1 cellular context compared by ENCODE assay signal in genomic region chr12:91171475-91171874, GRCh38.
TF ChIP-seq lines count a peak whose summit lies in the region.

No MANE protein-coding gene starts in this region.

TF ChIP-seq in IMR-90, 13 proteins besides CTCF, POLR2A, EP300 and RAD21 (continued from another document):
- no peak for TF ChIP-seq ELK1 (IDR thresholded peaks at IDR 0.05; ENCODE audit: borderline replicate concordance, low read depth, low read length)
- TF ChIP-seq MAFK (IDR thresholded peaks at IDR 0.05; ENCODE audit: low read depth, low read length): no peak
- TF ChIP-seq MAZ (IDR thresholded peaks at IDR 0.05; ENCODE audit: borderline replicate concordance, low read depth, low read length): no peak
- TF ChIP-seq CHD1 (IDR thresholded peaks at IDR 0.05; ENCODE audit: low read depth, low read length): no peak
